Comparison of ENCODE assay signal across 19 cellular contexts in genomic region chr11:119909495-119909894, GRCh38.
"Had no signal": no experiment of that assay in that cellular context is flagged by ENCODE, and none has a peak within 500 bp of the region (broad histone marks: within the 10 kb centered on the region; RNA-seq: fewer than 3 reads in every experiment).

No MANE protein-coding gene starts in this region.

- H3K9me3 ChIP-seq: left lung, prostate gland, tibial nerve, vagina had no signal

- H3K4me1 Mint-ChIP-seq: activated B cell treated with CpG ODN at 0.5 μM for 24 hours; activated CD4-positive, alpha-beta T cell treated with anti-CD3 and anti-CD28 coated beads for 36 hours; activated naive CD4-positive, alpha-beta T cell treated with anti-CD3 and anti-CD28 coated beads, Interleukin-2, amount 10 ng/mL, durations not matched to agents 7 days and 5 days; natural killer cell; T-helper 17 cell had no signal

- H3K9me3 Mint-ChIP-seq: activated B cell treated with CpG ODN at 0.5 μM for 24 hours; activated naive CD4-positive, alpha-beta T cell treated with anti-CD3 and anti-CD28 coated beads, Interleukin-2, amount 10 ng/mL, durations not matched to agents 7 days and 5 days; activated T-cell treated with anti-CD3 and anti-CD28 coated beads, Interleukin-2, amount 50 U/mL, for 4 hours; activated T-helper 2 cell treated with anti-CD3 and anti-CD28 coated beads, Interferon-gamma antibody, Interleukin-2, Interleukin-4, amounts not matched to agents 10 μg/mL and 5 μg/mL and 100 μg/mL, durations not matched to agents 14 hours and 24 hours and 36 hours; natural killer cell had no signal

- DNase-seq: activated B cell treated with CpG ODN at 0.5 μM for 24 hours; activated CD4-positive, alpha-beta T cell treated with anti-CD3 and anti-CD28 coated beads for 36 hours; activated CD4-positive, alpha-beta T cell treated with anti-CD3 and anti-CD28 coated beads, Interleukin-2, amount 50 U/mL, for 48 hours; activated CD8-positive, alpha-beta memory T cell treated with anti-CD3 and anti-CD28 coated beads, Interleukin-2, amount 50 U/mL, for 48 hours; activated naive CD4-positive, alpha-beta T cell treated with anti-CD3 and anti-CD28 coated beads, Interleukin-2, amount 10 ng/mL, durations not matched to agents 7 days and 5 days; activated T-cell treated with anti-CD3 and anti-CD28 coated beads, Interleukin-2, amount 50 U/mL, for 4 hours; dermis blood vessel endothelial cell; effector memory CD4-positive, alpha-beta T cell; foreskin keratinocyte; left lung; natural killer cell; stimulated activated CD4-positive, alpha-beta T cell treated with anti-CD3 and anti-CD28 coated beads, Interleukin-4, amount 100 ng/mL, for 24 hours; stimulated activated naive CD4-positive, alpha-beta T cell treated with Interleukin-2 at 50 U/mL for 16 hours; T-helper 17 cell had no signal

- H3K27ac Mint-ChIP-seq: activated B cell treated with CpG ODN at 0.5 μM for 24 hours; activated CD4-positive, alpha-beta T cell treated with anti-CD3 and anti-CD28 coated beads for 36 hours; activated naive CD4-positive, alpha-beta T cell treated with anti-CD3 and anti-CD28 coated beads, Interleukin-2, amount 10 ng/mL, durations not matched to agents 7 days and 5 days; activated T-helper 2 cell treated with anti-CD3 and anti-CD28 coated beads, Interferon-gamma antibody, Interleukin-2, Interleukin-4, amounts not matched to agents 10 μg/mL and 5 μg/mL and 100 μg/mL, durations not matched to agents 14 hours and 24 hours and 36 hours; mesothelial cell of epicardium; natural killer cell; T-helper 17 cell had no signal

- H3K27me3 ChIP-seq: tibial nerve, vagina had no signal

- ATAC-seq: activated CD4-positive, alpha-beta T cell treated with anti-CD3 and anti-CD28 coated beads for 36 hours; activated T-cell treated with anti-CD3 and anti-CD28 coated beads, Interleukin-2, amount 50 U/mL, for 4 hours; foreskin keratinocyte; left lung; natural killer cell; T-helper 17 cell had no signal

- H3K27ac ChIP-seq: foreskin keratinocyte, left lung, prostate gland, tibial nerve, vagina had no signal

- H3K4me1 ChIP-seq: foreskin keratinocyte, left lung, prostate gland, tibial nerve, vagina had no signal

- H3K36me3 Mint-ChIP-seq: activated naive CD4-positive, alpha-beta T cell treated with anti-CD3 and anti-CD28 coated beads, Interleukin-2, amount 10 ng/mL, durations not matched to agents 7 days and 5 days; mesothelial cell of epicardium; natural killer cell had no signal

- H3K36me3 ChIP-seq: left lung, prostate gland, tibial nerve, vagina had no signal

- H3K4me3 ChIP-seq: left lung, prostate gland, tibial nerve, vagina had no signal

- H3K4me3 Mint-ChIP-seq: activated B cell treated with CpG ODN at 0.5 μM for 24 hours; activated CD4-positive, alpha-beta T cell treated with anti-CD3 and anti-CD28 coated beads for 36 hours; activated naive CD4-positive, alpha-beta T cell treated with anti-CD3 and anti-CD28 coated beads, Interleukin-2, amount 10 ng/mL, durations not matched to agents 7 days and 5 days; activated T-cell treated with anti-CD3 and anti-CD28 coated beads, Interleukin-2, amount 50 U/mL, for 4 hours; mesothelial cell of epicardium; natural killer cell; T-helper 17 cell had no signal
